In the genomic region with DNA sequence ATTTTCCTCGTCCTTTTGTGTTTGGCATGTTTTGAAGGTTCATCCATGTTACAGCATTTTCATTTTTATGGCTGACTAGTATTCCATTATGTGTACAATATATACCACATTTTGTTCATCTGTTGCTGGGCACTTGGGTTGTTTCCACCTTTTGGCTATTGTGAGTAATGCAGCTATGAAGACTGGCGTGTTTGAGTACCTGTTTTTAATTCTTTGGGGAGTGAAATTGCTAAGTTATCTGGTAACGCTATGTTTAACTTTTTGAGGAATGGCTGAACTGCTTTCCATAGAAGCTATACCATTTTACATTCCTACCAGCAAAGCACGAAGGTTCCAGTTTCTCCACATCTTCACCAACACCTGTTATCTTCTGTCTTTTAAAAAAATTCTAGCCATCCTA, we compare ENCODE assay signal across 17 cellular contexts. TPM values are rescaled to one million over a fixed set of nuclear protein-coding genes. Genes with fewer than 3 reads are reported as not detected.
A peak's percentile ranks its signal among the peaks of the same experiment; 100 is the strongest.
DNase-seq lines count a peak whose midpoint lies in the region; ATAC-seq and TF ChIP-seq lines count a peak whose summit lies in the region.
"Had no signal": no experiment of that assay in that cellular context is flagged by ENCODE, and none has a peak within 500 bp of the region (broad histone marks: within the 10 kb centered on the region; RNA-seq: fewer than 3 reads in every experiment).

No MANE protein-coding gene starts in this region.

- H3K36me3 Mint-ChIP-seq in type B pancreatic cell: peaks cover 33% of the 10 kb centered on the region

- no peak overlapping the region for H3K27ac Mint-ChIP-seq in type B pancreatic cell

- DNase-seq in ELR (ENCODE audit: low read depth) (peak; percentile 34), NAMALWA (ENCODE audit: low spot score) (peak; percentile 20), epithelial cell of proximal tubule (ENCODE audit: low read depth) (no peak), type B pancreatic cell (ENCODE audit: extremely low spot score, unreplicated experiment) (no peak), amygdala (lab: John Stamatoyannopoulos, UW) (no peak), GM03348 (ENCODE audit: low spot score) (no peak)
- DNase-seq: C1 segment of cervical spinal cord, COR-L47, DMS53, HCEC 1CT, NCI-H1436 treated with DMSO at 0.1 percent for 48 hours, NCI-H2081, NCI-H226, NCI-H526 treated with DMSO at 0.1 percent for 48 hours had no signal

- H3K4me3 ChIP-seq in epithelial cell of proximal tubule (ENCODE audit: low read depth, low read length): no peak overlapping the region
- H3K4me3 ChIP-seq: K562, SK-N-MC had no signal

- H3K4me3 Mint-ChIP-seq in type B pancreatic cell: no peak overlapping the region

- no peaks in the 10 kb centered on the region for H3K4me1 Mint-ChIP-seq in type B pancreatic cell (ENCODE audit: unreplicated experiment)

- no peak for ATAC-seq in HG02840 (IDR thresholded peaks at IDR 0.05; ENCODE audit: low FRiP score, unreplicated experiment)
- ATAC-seq: K562 had no signal

- peak; percentile 28 for TF ChIP-seq CTCF in epithelial cell of proximal tubule (conservative IDR thresholded peaks at IDR 0.05; ENCODE audit: low read depth, low read length)
- TF ChIP-seq CTCF in type B pancreatic cell (conservative IDR thresholded peaks at IDR 0.05): peak; percentile 33

- no peaks in the 10 kb centered on the region for H3K9me3 Mint-ChIP-seq in type B pancreatic cell

- H3K27me3 Mint-ChIP-seq in type B pancreatic cell: no peaks in the 10 kb centered on the region

RNA-seq across cellular contexts. Expression of gene MYL9, which starts 37.0 kb away (rescaled TPM):
- 31.7 and 39.4 TPM in 2 replicates for total RNA-seq in epithelial cell of proximal tubule
- 55.1 and 59.0 TPM in 2 replicates for total RNA-seq in type B pancreatic cell (ENCODE audit: low replicate concordance)

Comparison
In these comparisons a context has a peak if more than half of its experiments do, and no peak if none do; other contexts are left out.
1. DNase-seq: peak in ELR (single experiment) and NAMALWA (single experiment); none in epithelial cell of proximal tubule (single experiment), type B pancreatic cell (single experiment), amygdala (0 of 56) and GM03348 (single experiment).